In genomic region chr2:175167792-175168563, GRCh38 we compare ENCODE assay signal across 1 cellular context.
A peak's percentile ranks its signal among the peaks of the same experiment; 100 is the strongest.
TF ChIP-seq lines count a peak whose summit lies in the region.

Gene ATF2, minus strand, starts transcription at chr2:175168203. Its CDS starts 31,760 bp downstream, at chr2:175136443.

TF ChIP-seq in K562, 482 proteins besides CTCF, POLR2A, EP300 and RAD21 (continued from another document and continues in another):
- TF ChIP-seq CUX1 (CRISPR knock-in tag; IDR thresholded peaks at IDR 0.05) (no peak), NFYB (IDR thresholded peaks at IDR 0.05; ENCODE audit: extremely low read depth, insufficient read length) (no peak), RUNX1 (IDR thresholded peaks at IDR 0.05; ENCODE audit: low read depth) (no peak; the same call in 1 of the 2 replicates), ZNF41 (CRISPR knock-in tag; conservative IDR thresholded peaks at IDR 0.05) (no peak), EP400 (IDR thresholded peaks at IDR 0.05) (peak; percentile 97), ARID1B (IDR thresholded peaks at IDR 0.05) (peak; percentile 60), E2F8 (IDR thresholded peaks at IDR 0.05; ENCODE audit: low read depth, partially characterized antibody) (no peak), DNMT1 (IDR thresholded peaks at IDR 0.05) (0 out of 2 replicates have a peak, but pooled peaks have one; percentile 83), MTA3 (IDR thresholded peaks at IDR 0.05; ENCODE audit: borderline replicate concordance) (peak; percentile 93), FOXK1 (CRISPR knock-in tag; IDR thresholded peaks at IDR 0.05; ENCODE audit: borderline replicate concordance) (peak; percentile 96), BRD4 (IDR thresholded peaks at IDR 0.05) (no peak; the same call in 1 of the 2 replicates), MCM5 (IDR thresholded peaks at IDR 0.05; ENCODE audit: low read depth) (no peak), JUNB (CRISPR knock-in tag; conservative IDR thresholded peaks at IDR 0.05) (no peak), HNRNPUL1 (IDR thresholded peaks at IDR 0.05; ENCODE audit: low read length) (no peak), EGR1 (conservative IDR thresholded peaks at IDR 0.05) (peak; percentile 52; the same call in 1 of the 2 replicates), CBX3 (IDR thresholded peaks at IDR 0.05; ENCODE audit: borderline replicate concordance in 1 of 2, low read length in 2 of 2) (0 out of 3 replicates have a peak, but pooled peaks of 1 of the 2 experiments have one; percentile 9), PRPF4 (IDR thresholded peaks at IDR 0.05; ENCODE audit: insufficient read depth, low read depth, low read length, poor library complexity, severe bottlenecking) (peak; percentile 59), DMBX1 (CRISPR knock-in tag; IDR thresholded peaks at IDR 0.05; ENCODE audit: borderline replicate concordance) (no peak), YY1 (IDR thresholded peaks at IDR 0.05; ENCODE audit: borderline replicate concordance in 1 of 3, control insufficient read depth in 1 of 3, extremely low read depth in 1 of 3, insufficient read depth in 3 of 3, insufficient read length in 1 of 3, insufficient replicate concordance in 2 of 3, low read depth in 1 of 3, low read length in 2 of 3) (peak; percentile 50 to 84 (median 74)), RBM15 (IDR thresholded peaks at IDR 0.05; ENCODE audit: insufficient read depth, low read length) (no peak), HNRNPK (IDR thresholded peaks at IDR 0.05; ENCODE audit: low read depth, low read length, poor library complexity, severe bottlenecking) (no peak), FOXM1 (IDR thresholded peaks at IDR 0.05; ENCODE audit: low read depth) (peak; percentile 75), FOXM1 (CRISPR knock-in tag; IDR thresholded peaks at IDR 0.05; ENCODE audit: low read depth) (peak; percentile 79; the same call in 1 of the 2 replicates), PHB (CRISPR knock-in tag; IDR thresholded peaks at IDR 0.05) (no peak), ZC3H8 (IDR thresholded peaks at IDR 0.05) (no peak), CBX5 (IDR thresholded peaks at IDR 0.05; ENCODE audit: borderline replicate concordance, low read depth) (no peak), ZNF263 (CRISPR knock-in tag; IDR thresholded peaks at IDR 0.05; ENCODE audit: borderline replicate concordance) (peak; percentile 89), ZNF146 (CRISPR knock-in tag; IDR thresholded peaks at IDR 0.05; ENCODE audit: unreplicated experiment) (no peak), SRSF1 (IDR thresholded peaks at IDR 0.05; ENCODE audit: low read depth, low read length) (no peak), CREM (IDR thresholded peaks at IDR 0.05; ENCODE audit: low read depth) (peak; percentile 76), NR3C1 (CRISPR knock-in tag; IDR thresholded peaks at IDR 0.05) (no peak), HSF4 (CRISPR knock-in tag; IDR thresholded peaks at IDR 0.05; ENCODE audit: borderline replicate concordance) (no peak), ELK3 (CRISPR knock-in tag; IDR thresholded peaks at IDR 0.05) (no peak), TARDBP (IDR thresholded peaks at IDR 0.05) (no peak), POU5F1 (IDR thresholded peaks at IDR 0.05; ENCODE audit: borderline replicate concordance, low read depth, low read length, partially characterized antibody) (peak; percentile 50), ASH1L (IDR thresholded peaks at IDR 0.05; ENCODE audit: borderline replicate concordance, low read depth, partially characterized antibody) (no peak), MIER1 (IDR thresholded peaks at IDR 0.05; ENCODE audit: low read depth) (no peak), ILF3 (IDR thresholded peaks at IDR 0.05; ENCODE audit: borderline replicate concordance) (no peak; the same call in 1 of the 2 replicates), MYNN (IDR thresholded peaks at IDR 0.05) (no peak), MYNN (CRISPR knock-in tag; IDR thresholded peaks at IDR 0.05) (no peak), ETV1 (tag; conservative IDR thresholded peaks at IDR 0.05; ENCODE audit: low read depth) (peak; percentile 78)
- TF ChIP-seq, protein P1, sequence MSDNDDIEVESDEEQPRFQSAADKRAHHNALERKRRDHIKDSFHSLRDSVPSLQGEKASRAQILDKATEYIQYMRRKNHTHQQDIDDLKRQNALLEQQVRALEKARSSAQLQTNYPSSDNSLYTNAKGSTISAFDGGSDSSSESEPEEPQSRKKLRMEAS (CRISPR knock-in tag; IDR thresholded peaks at IDR 0.05): peak; percentile 50
- TF ChIP-seq, protein P2, sequence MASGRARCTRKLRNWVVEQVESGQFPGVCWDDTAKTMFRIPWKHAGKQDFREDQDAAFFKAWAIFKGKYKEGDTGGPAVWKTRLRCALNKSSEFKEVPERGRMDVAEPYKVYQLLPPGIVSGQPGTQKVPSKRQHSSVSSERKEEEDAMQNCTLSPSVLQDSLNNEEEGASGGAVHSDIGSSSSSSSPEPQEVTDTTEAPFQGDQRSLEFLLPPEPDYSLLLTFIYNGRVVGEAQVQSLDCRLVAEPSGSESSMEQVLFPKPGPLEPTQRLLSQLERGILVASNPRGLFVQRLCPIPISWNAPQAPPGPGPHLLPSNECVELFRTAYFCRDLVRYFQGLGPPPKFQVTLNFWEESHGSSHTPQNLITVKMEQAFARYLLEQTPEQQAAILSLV (tag; IDR thresholded peaks at IDR 0.05): no peak
- TF ChIP-seq, protein P3, sequence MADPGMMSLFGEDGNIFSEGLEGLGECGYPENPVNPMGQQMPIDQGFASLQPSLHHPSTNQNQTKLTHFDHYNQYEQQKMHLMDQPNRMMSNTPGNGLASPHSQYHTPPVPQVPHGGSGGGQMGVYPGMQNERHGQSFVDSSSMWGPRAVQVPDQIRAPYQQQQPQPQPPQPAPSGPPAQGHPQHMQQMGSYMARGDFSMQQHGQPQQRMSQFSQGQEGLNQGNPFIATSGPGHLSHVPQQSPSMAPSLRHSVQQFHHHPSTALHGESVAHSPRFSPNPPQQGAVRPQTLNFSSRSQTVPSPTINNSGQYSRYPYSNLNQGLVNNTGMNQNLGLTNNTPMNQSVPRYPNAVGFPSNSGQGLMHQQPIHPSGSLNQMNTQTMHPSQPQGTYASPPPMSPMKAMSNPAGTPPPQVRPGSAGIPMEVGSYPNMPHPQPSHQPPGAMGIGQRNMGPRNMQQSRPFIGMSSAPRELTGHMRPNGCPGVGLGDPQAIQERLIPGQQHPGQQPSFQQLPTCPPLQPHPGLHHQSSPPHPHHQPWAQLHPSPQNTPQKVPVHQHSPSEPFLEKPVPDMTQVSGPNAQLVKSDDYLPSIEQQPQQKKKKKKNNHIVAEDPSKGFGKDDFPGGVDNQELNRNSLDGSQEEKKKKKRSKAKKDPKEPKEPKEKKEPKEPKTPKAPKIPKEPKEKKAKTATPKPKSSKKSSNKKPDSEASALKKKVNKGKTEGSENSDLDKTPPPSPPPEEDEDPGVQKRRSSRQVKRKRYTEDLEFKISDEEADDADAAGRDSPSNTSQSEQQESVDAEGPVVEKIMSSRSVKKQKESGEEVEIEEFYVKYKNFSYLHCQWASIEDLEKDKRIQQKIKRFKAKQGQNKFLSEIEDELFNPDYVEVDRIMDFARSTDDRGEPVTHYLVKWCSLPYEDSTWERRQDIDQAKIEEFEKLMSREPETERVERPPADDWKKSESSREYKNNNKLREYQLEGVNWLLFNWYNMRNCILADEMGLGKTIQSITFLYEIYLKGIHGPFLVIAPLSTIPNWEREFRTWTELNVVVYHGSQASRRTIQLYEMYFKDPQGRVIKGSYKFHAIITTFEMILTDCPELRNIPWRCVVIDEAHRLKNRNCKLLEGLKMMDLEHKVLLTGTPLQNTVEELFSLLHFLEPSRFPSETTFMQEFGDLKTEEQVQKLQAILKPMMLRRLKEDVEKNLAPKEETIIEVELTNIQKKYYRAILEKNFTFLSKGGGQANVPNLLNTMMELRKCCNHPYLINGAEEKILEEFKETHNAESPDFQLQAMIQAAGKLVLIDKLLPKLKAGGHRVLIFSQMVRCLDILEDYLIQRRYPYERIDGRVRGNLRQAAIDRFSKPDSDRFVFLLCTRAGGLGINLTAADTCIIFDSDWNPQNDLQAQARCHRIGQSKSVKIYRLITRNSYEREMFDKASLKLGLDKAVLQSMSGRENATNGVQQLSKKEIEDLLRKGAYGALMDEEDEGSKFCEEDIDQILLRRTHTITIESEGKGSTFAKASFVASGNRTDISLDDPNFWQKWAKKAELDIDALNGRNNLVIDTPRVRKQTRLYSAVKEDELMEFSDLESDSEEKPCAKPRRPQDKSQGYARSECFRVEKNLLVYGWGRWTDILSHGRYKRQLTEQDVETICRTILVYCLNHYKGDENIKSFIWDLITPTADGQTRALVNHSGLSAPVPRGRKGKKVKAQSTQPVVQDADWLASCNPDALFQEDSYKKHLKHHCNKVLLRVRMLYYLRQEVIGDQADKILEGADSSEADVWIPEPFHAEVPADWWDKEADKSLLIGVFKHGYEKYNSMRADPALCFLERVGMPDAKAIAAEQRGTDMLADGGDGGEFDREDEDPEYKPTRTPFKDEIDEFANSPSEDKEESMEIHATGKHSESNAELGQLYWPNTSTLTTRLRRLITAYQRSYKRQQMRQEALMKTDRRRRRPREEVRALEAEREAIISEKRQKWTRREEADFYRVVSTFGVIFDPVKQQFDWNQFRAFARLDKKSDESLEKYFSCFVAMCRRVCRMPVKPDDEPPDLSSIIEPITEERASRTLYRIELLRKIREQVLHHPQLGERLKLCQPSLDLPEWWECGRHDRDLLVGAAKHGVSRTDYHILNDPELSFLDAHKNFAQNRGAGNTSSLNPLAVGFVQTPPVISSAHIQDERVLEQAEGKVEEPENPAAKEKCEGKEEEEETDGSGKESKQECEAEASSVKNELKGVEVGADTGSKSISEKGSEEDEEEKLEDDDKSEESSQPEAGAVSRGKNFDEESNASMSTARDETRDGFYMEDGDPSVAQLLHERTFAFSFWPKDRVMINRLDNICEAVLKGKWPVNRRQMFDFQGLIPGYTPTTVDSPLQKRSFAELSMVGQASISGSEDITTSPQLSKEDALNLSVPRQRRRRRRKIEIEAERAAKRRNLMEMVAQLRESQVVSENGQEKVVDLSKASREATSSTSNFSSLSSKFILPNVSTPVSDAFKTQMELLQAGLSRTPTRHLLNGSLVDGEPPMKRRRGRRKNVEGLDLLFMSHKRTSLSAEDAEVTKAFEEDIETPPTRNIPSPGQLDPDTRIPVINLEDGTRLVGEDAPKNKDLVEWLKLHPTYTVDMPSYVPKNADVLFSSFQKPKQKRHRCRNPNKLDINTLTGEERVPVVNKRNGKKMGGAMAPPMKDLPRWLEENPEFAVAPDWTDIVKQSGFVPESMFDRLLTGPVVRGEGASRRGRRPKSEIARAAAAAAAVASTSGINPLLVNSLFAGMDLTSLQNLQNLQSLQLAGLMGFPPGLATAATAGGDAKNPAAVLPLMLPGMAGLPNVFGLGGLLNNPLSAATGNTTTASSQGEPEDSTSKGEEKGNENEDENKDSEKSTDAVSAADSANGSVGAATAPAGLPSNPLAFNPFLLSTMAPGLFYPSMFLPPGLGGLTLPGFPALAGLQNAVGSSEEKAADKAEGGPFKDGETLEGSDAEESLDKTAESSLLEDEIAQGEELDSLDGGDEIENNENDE (IDR thresholded peaks at IDR 0.05; ENCODE audit: low read depth, low read length): no peak
